Comparison of ENCODE assay signal across 1 cellular context in the genomic region with DNA sequence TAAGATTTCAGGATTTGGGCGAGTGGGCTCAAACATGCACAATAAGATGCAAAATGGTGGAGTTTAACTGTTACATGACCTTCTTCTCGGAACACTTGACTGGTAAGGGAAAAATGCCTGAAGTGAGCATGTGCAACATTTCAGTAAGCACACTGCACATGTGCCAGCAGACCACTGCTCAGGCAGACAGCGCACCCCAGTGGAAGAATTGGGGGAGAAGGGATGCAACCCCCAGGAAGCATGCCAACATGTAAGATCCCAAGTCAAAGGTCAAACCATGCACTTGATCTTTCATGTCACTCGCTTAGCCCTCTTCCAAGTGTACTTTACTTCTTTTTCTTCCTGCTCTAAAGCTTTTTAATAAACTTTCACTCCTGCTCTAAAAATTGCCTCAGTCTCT.
TF ChIP-seq lines count a peak whose summit lies in the region.

No MANE protein-coding gene starts in this region.

TF ChIP-seq in K562, 482 proteins besides CTCF, POLR2A, EP300 and RAD21 (continued from another document):
- TF ChIP-seq, protein P1, sequence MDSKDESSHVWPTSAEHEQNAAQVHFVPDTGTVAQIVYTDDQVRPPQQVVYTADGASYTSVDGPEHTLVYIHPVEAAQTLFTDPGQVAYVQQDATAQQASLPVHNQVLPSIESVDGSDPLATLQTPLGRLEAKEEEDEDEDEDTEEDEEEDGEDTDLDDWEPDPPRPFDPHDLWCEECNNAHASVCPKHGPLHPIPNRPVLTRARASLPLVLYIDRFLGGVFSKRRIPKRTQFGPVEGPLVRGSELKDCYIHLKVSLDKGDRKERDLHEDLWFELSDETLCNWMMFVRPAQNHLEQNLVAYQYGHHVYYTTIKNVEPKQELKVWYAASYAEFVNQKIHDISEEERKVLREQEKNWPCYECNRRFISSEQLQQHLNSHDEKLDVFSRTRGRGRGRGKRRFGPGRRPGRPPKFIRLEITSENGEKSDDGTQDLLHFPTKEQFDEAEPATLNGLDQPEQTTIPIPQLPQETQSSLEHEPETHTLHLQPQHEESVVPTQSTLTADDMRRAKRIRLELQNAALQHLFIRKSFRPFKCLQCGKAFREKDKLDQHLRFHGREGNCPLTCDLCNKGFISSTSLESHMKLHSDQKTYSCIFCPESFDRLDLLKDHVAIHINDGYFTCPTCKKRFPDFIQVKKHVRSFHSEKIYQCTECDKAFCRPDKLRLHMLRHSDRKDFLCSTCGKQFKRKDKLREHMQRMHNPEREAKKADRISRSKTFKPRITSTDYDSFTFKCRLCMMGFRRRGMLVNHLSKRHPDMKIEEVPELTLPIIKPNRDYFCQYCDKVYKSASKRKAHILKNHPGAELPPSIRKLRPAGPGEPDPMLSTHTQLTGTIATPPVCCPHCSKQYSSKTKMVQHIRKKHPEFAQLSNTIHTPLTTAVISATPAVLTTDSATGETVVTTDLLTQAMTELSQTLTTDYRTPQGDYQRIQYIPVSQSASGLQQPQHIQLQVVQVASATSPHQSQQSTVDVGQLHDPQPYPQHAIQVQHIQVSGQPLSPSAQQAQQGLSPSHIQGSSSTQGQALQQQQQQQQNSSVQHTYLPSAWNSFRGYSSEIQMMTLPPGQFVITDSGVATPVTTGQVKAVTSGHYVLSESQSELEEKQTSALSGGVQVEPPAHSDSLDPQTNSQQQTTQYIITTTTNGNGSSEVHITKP (IDR thresholded peaks at IDR 0.05; ENCODE audit: partially characterized antibody): peak; percentile 26
